Comparison of ENCODE assay signal across 1 cellular context in genomic region chr12:6277982-6278438, GRCh38.
TF ChIP-seq lines count a peak whose summit lies in the region.

No MANE protein-coding gene starts in this region.

TF ChIP-seq in K562, 482 proteins besides CTCF, POLR2A, EP300 and RAD21 (continued from another document):
- TF ChIP-seq RREB1 (CRISPR knock-in tag; IDR thresholded peaks at IDR 0.05) (no peak), SUPT5H (IDR thresholded peaks at IDR 0.05) (no peak), ZNF766 (CRISPR knock-in tag; conservative IDR thresholded peaks at IDR 0.05) (no peak), ZNF263 (CRISPR knock-in tag; IDR thresholded peaks at IDR 0.05; ENCODE audit: borderline replicate concordance) (peak; percentile 24; the same call in 1 of the 2 replicates), PTTG1 (tag; IDR thresholded peaks at IDR 0.05; ENCODE audit: low read depth) (no peak), BACH1 (tag; IDR thresholded peaks at IDR 0.05) (no peak), ZNF174 (CRISPR knock-in tag; IDR thresholded peaks at IDR 0.05) (no peak), MXI1 (IDR thresholded peaks at IDR 0.05; ENCODE audit: low read depth, low read length) (no peak), SPI1 (IDR thresholded peaks at IDR 0.05; ENCODE audit: borderline replicate concordance, low read depth, low read length) (0 out of 2 replicates have a peak, but pooled peaks have one; percentile 8), ETV1 (tag; conservative IDR thresholded peaks at IDR 0.05; ENCODE audit: low read depth) (no peak)
